Comparison of ENCODE assay signal across 30 cellular contexts in genomic region chr2:236403125-236403524, GRCh38.
"Had no signal": no experiment of that assay in that cellular context is flagged by ENCODE, and none has a peak within 500 bp of the region (broad histone marks: within the 10 kb centered on the region; RNA-seq: fewer than 3 reads in every experiment).

No MANE protein-coding gene starts in this region.

- ATAC-seq: activated CD8-positive, alpha-beta T cell treated with anti-CD3 and anti-CD28 coated beads for 36 hours; activated T-cell treated with anti-CD3 and anti-CD28 coated beads, Interleukin-2, amount 50 U/mL, for 4 hours; activated T-helper 17 cell treated with anti-CD3 and anti-CD28 coated beads, Interleukin-2, amount 50 U/mL, for 72 hours; gastrocnemius medialis; left cardiac atrium; left ventricle myocardium superior; mucosa of descending colon; pancreas; stimulated activated memory B cell treated with anti-CD40 and anti-IgM and Interleukin-4, amounts not matched to agents 10 μg/mL and 1 μg/mL and 100 μg/mL, for 72 hours; stimulated activated naive CD8-positive, alpha-beta T cell treated with anti-CD3 and anti-CD28 coated beads, Interleukin-15, amount 100 ng/mL, for 72 hours had no signal

- H3K27me3 Mint-ChIP-seq: activated naive CD4-positive, alpha-beta T cell treated with anti-CD3 and anti-CD28 coated beads, Interleukin-2, amount 50 U/mL, for 24 hours; dendritic cell treated with granulocyte-macrophage colony-stimulating factor and Interleukin-4, amounts not matched to agents 40 ng/mL and 50 ng/mL, for 4 days; stimulated activated naive CD8-positive, alpha-beta T cell treated with anti-CD3 and anti-CD28 coated beads, Interleukin-15, amount 100 ng/mL, for 72 hours; type B pancreatic cell had no signal

- DNase-seq: activated CD4-positive, alpha-beta T cell treated with anti-CD3 and anti-CD28 coated beads, Interleukin-2, amount 50 U/mL, for 1 hour; activated CD8-positive, alpha-beta T cell treated with anti-CD3 and anti-CD28 coated beads for 36 hours; activated gamma-delta T cell treated with Interleukin-2 at 50 U/mL for 16 hours; activated T-cell treated with anti-CD3 and anti-CD28 coated beads, Interleukin-2, amount 50 U/mL, for 4 hours; central memory CD4-positive, alpha-beta T cell; effector CD4-positive, alpha-beta T cell; gastrocnemius medialis; left cardiac atrium; left ventricle myocardium superior; mucosa of descending colon; pancreas; stimulated activated CD4-positive, alpha-beta T cell treated with anti-CD3 and anti-CD28 coated beads, Interleukin-1b, Interleukin-23, amount 100 ng/mL, for 48 hours; stimulated activated CD4-positive, alpha-beta T cell treated with anti-CD3 and anti-CD28 coated beads, Interleukin-4, amount 100 ng/mL, for 4 hours; stimulated activated CD8-positive, alpha-beta memory T cell treated with anti-CD3 and anti-CD28 coated beads, Interleukin-4, amount 100 ng/mL, for 48 hours; stimulated activated naive CD8-positive, alpha-beta T cell treated with anti-CD3 and anti-CD28 coated beads, Interleukin-15, amount 100 ng/mL, for 72 hours; substantia nigra; uterus had no signal

- H3K4me3 ChIP-seq: breast epithelium, gastrocnemius medialis, hepatocyte, mucosa of descending colon, pancreas, right atrium auricular region, smooth muscle cell, uterus had no signal

- H3K9me3 ChIP-seq: breast epithelium, gastrocnemius medialis, mucosa of descending colon, neutrophil, pancreas, right atrium auricular region, uterus had no signal

- H3K27ac Mint-ChIP-seq: activated CD8-positive, alpha-beta T cell treated with anti-CD3 and anti-CD28 coated beads for 36 hours; activated naive CD4-positive, alpha-beta T cell treated with anti-CD3 and anti-CD28 coated beads, Interleukin-2, amount 50 U/mL, for 24 hours; activated T-helper 17 cell treated with anti-CD3 and anti-CD28 coated beads, Interleukin-2, amount 50 U/mL, for 72 hours; dendritic cell treated with granulocyte-macrophage colony-stimulating factor and Interleukin-4, amounts not matched to agents 40 ng/mL and 50 ng/mL, for 4 days; natural killer cell treated with Interleukin-12 subunit alpha and Interleukin-12 subunit beta and Interleukin-15 and Interleukin-18, amount 100 ng/mL, for 72 hours; stimulated activated memory B cell treated with anti-CD40 and anti-IgM and Interleukin-4, amounts not matched to agents 10 μg/mL and 1 μg/mL and 100 μg/mL, for 72 hours; stimulated activated naive CD8-positive, alpha-beta T cell treated with anti-CD3 and anti-CD28 coated beads, Interleukin-15, amount 100 ng/mL, for 72 hours; type B pancreatic cell had no signal

- H2AFZ ChIP-seq: hepatocyte had no signal

- H3K4me2 ChIP-seq: hepatocyte, smooth muscle cell had no signal

- H3K79me2 ChIP-seq: hepatocyte had no signal

- H3K27ac ChIP-seq: breast epithelium, epithelial cell of prostate, gastrocnemius medialis, hepatocyte, neutrophil, pancreas, right atrium auricular region, uterus had no signal

- FAIRE-seq: keratinocyte, pancreas had no signal

- H3K4me1 Mint-ChIP-seq: activated naive CD4-positive, alpha-beta T cell treated with anti-CD3 and anti-CD28 coated beads, Interleukin-2, amount 50 U/mL, for 24 hours; activated T-helper 17 cell treated with anti-CD3 and anti-CD28 coated beads, Interleukin-2, amount 50 U/mL, for 72 hours; stimulated activated naive CD8-positive, alpha-beta T cell treated with anti-CD3 and anti-CD28 coated beads, Interleukin-15, amount 100 ng/mL, for 72 hours had no signal

- H3K4me1 ChIP-seq: breast epithelium, gastrocnemius medialis, pancreas, right atrium auricular region, uterus had no signal

- H3K4me3 Mint-ChIP-seq: activated CD8-positive, alpha-beta T cell treated with anti-CD3 and anti-CD28 coated beads for 36 hours; activated naive CD4-positive, alpha-beta T cell treated with anti-CD3 and anti-CD28 coated beads, Interleukin-2, amount 50 U/mL, for 24 hours; activated T-cell treated with anti-CD3 and anti-CD28 coated beads, Interleukin-2, amount 50 U/mL, for 4 hours; activated T-helper 17 cell treated with anti-CD3 and anti-CD28 coated beads, Interleukin-2, amount 50 U/mL, for 72 hours; dendritic cell treated with granulocyte-macrophage colony-stimulating factor and Interleukin-4, amounts not matched to agents 40 ng/mL and 50 ng/mL, for 4 days; natural killer cell treated with Interleukin-12 subunit alpha and Interleukin-12 subunit beta and Interleukin-15 and Interleukin-18, amount 100 ng/mL, for 72 hours; stimulated activated memory B cell treated with anti-CD40 and anti-IgM and Interleukin-4, amounts not matched to agents 10 μg/mL and 1 μg/mL and 100 μg/mL, for 72 hours; stimulated activated naive CD8-positive, alpha-beta T cell treated with anti-CD3 and anti-CD28 coated beads, Interleukin-15, amount 100 ng/mL, for 72 hours; type B pancreatic cell had no signal

- H3K36me3 Mint-ChIP-seq: activated naive CD4-positive, alpha-beta T cell treated with anti-CD3 and anti-CD28 coated beads, Interleukin-2, amount 50 U/mL, for 24 hours; natural killer cell treated with Interleukin-12 subunit alpha and Interleukin-12 subunit beta and Interleukin-15 and Interleukin-18, amount 100 ng/mL, for 72 hours; stimulated activated memory B cell treated with anti-CD40 and anti-IgM and Interleukin-4, amounts not matched to agents 10 μg/mL and 1 μg/mL and 100 μg/mL, for 72 hours; type B pancreatic cell had no signal

- H3K27me3 ChIP-seq: breast epithelium, gastrocnemius medialis, hepatocyte, neutrophil, pancreas, right atrium auricular region, uterus had no signal

- H3K36me3 ChIP-seq: breast epithelium, gastrocnemius medialis, neutrophil, pancreas, right atrium auricular region, uterus had no signal

- H3K9me3 Mint-ChIP-seq: activated CD8-positive, alpha-beta T cell treated with anti-CD3 and anti-CD28 coated beads for 36 hours; activated naive CD4-positive, alpha-beta T cell treated with anti-CD3 and anti-CD28 coated beads, Interleukin-2, amount 50 U/mL, for 24 hours; activated T-cell treated with anti-CD3 and anti-CD28 coated beads, Interleukin-2, amount 50 U/mL, for 4 hours; activated T-helper 17 cell treated with anti-CD3 and anti-CD28 coated beads, Interleukin-2, amount 50 U/mL, for 72 hours; dendritic cell treated with granulocyte-macrophage colony-stimulating factor and Interleukin-4, amounts not matched to agents 40 ng/mL and 50 ng/mL, for 4 days; natural killer cell treated with Interleukin-12 subunit alpha and Interleukin-12 subunit beta and Interleukin-15 and Interleukin-18, amount 100 ng/mL, for 72 hours; stimulated activated memory B cell treated with anti-CD40 and anti-IgM and Interleukin-4, amounts not matched to agents 10 μg/mL and 1 μg/mL and 100 μg/mL, for 72 hours; stimulated activated naive CD8-positive, alpha-beta T cell treated with anti-CD3 and anti-CD28 coated beads, Interleukin-15, amount 100 ng/mL, for 72 hours; type B pancreatic cell had no signal
